In genomic region chr5:32598270-32598937, GRCh38 we compare ENCODE assay signal across 22 cellular contexts. TPM values are rescaled to one million over a fixed set of nuclear protein-coding genes. Genes with fewer than 3 reads are reported as not detected.
DNase-seq lines count a peak whose midpoint lies in the region.
"Had no signal": no experiment of that assay in that cellular context is flagged by ENCODE, and none has a peak within 500 bp of the region (broad histone marks: within the 10 kb centered on the region; RNA-seq: fewer than 3 reads in every experiment).

No MANE protein-coding gene starts in this region.

- H4K8ac ChIP-seq in mesenchymal stem cell (ENCODE audit: low read length) = no peak overlapping the region

- no peaks in the 10 kb centered on the region for H3K9me3 Mint-ChIP-seq in activated CD4-positive, alpha-beta T cell treated with anti-CD3 and anti-CD28 coated beads, Interleukin-2, amount 10 ng/mL, durations not matched to agents 24 days and 14 days
- H3K9me3 Mint-ChIP-seq in CD8-positive, alpha-beta memory T cell = no peaks in the 10 kb centered on the region
- no peaks in the 10 kb centered on the region for H3K9me3 Mint-ChIP-seq in activated T-helper 1 cell treated with anti-CD3 and anti-CD28 coated beads, Interleukin-12 subunit alpha, Interleukin-12 subunit beta, Interleukin-2, Interleukin-4 antibody, amounts not matched to agents 30 ng/mL and 10 ng/mL and 1 ng/mL, durations not matched to agents 14 hours and 24 hours and 36 hours

- no peak overlapping the region for H3K4me3 ChIP-seq in CD8-positive, alpha-beta memory T cell (ENCODE audit: low read length)
- no peak overlapping the region for H3K4me3 ChIP-seq in mesenchymal stem cell (ENCODE audit: insufficient read depth in 1 of 2, low read depth in 1 of 2, low read length in 2 of 2)
- H3K4me3 ChIP-seq: esophagus squamous epithelium, SK-N-MC had no signal

- peak overlapping the region; percentile 17 for H3K27ac Mint-ChIP-seq in activated CD4-positive, alpha-beta T cell treated with anti-CD3 and anti-CD28 coated beads, Interleukin-2, amount 10 ng/mL, durations not matched to agents 24 days and 14 days
- H3K27ac Mint-ChIP-seq in CD8-positive, alpha-beta memory T cell = peak overlapping the region in 7 of 8 donors; percentile 4 to 75 (median 61)
- H3K27ac Mint-ChIP-seq in activated T-helper 1 cell treated with anti-CD3 and anti-CD28 coated beads, Interleukin-12 subunit alpha, Interleukin-12 subunit beta, Interleukin-2, Interleukin-4 antibody, amounts not matched to agents 30 ng/mL and 10 ng/mL and 1 ng/mL, durations not matched to agents 14 hours and 24 hours and 36 hours = peak overlapping the region; percentile 57

- no peak overlapping the region for H3K18ac ChIP-seq in mesenchymal stem cell (ENCODE audit: low read depth in 1 of 2, low read length in 2 of 2)

- H4K91ac ChIP-seq in mesenchymal stem cell (ENCODE audit: low read length) = no peak overlapping the region

- H3K9me3 ChIP-seq in CD8-positive, alpha-beta memory T cell (ENCODE audit: low read length) = no peaks in the 10 kb centered on the region
- no peaks in the 10 kb centered on the region for H3K9me3 ChIP-seq in mesenchymal stem cell (ENCODE audit: control insufficient read depth, low read length)
- H3K9me3 ChIP-seq: esophagus squamous epithelium, neutrophil had no signal

- H3K4me2 ChIP-seq in mesenchymal stem cell (ENCODE audit: low read length, poor library complexity, severe bottlenecking) = no peak overlapping the region

- peaks cover 43% of the 10 kb centered on the region for H3K4me1 ChIP-seq in CD8-positive, alpha-beta memory T cell (ENCODE audit: insufficient read depth, low read length)
- no peaks in the 10 kb centered on the region for H3K4me1 ChIP-seq in mesenchymal stem cell (ENCODE audit: control insufficient read depth, insufficient read depth, low read depth, low read length)

- H3K4me3 Mint-ChIP-seq in activated CD4-positive, alpha-beta T cell treated with anti-CD3 and anti-CD28 coated beads, Interleukin-2, amount 10 ng/mL, durations not matched to agents 24 days and 14 days = no peak overlapping the region
- peak overlapping the region in 4 of 7 donors; percentile 3 to 53 (median 38) for H3K4me3 Mint-ChIP-seq in CD8-positive, alpha-beta memory T cell
- peak overlapping the region; percentile 8 for H3K4me3 Mint-ChIP-seq in activated T-helper 1 cell treated with anti-CD3 and anti-CD28 coated beads, Interleukin-12 subunit alpha, Interleukin-12 subunit beta, Interleukin-2, Interleukin-4 antibody, amounts not matched to agents 30 ng/mL and 10 ng/mL and 1 ng/mL, durations not matched to agents 14 hours and 24 hours and 36 hours

- no peak overlapping the region for H2BK5ac ChIP-seq in mesenchymal stem cell (ENCODE audit: low read depth, low read length, poor library complexity, severe bottlenecking)

- H3K14ac ChIP-seq in mesenchymal stem cell (ENCODE audit: low read length in 2 of 2) = no peak overlapping the region

- WGBS in mesenchymal stem cell = 94% methylated on average over 2 of the region's 3 CpGs

- no peaks in the 10 kb centered on the region for H3K27me3 ChIP-seq in CD8-positive, alpha-beta memory T cell (ENCODE audit: insufficient read depth, low read length, poor library complexity, severe bottlenecking)
- H3K27me3 ChIP-seq in mesenchymal stem cell (ENCODE audit: control insufficient read depth in 1 of 2, insufficient read depth in 1 of 2, low read length in 2 of 2) = no peaks in the 10 kb centered on the region
- H3K27me3 ChIP-seq: esophagus squamous epithelium, neutrophil had no signal

- peak overlapping the region; percentile 73 for H3K9ac ChIP-seq in mesenchymal stem cell (ENCODE audit: low read length)

- H3K23ac ChIP-seq in mesenchymal stem cell (ENCODE audit: low read length in 2 of 2) = no peak overlapping the region

- H2AK5ac ChIP-seq in mesenchymal stem cell (ENCODE audit: low read length, severe bottlenecking) = no peak overlapping the region

- H3K4me1 Mint-ChIP-seq in activated CD4-positive, alpha-beta T cell treated with anti-CD3 and anti-CD28 coated beads, Interleukin-2, amount 10 ng/mL, durations not matched to agents 24 days and 14 days = peaks cover 48% of the 10 kb centered on the region
- peaks cover 69 to 88% (median 82%) of the 10 kb centered on the region in 3 donors for H3K4me1 Mint-ChIP-seq in CD8-positive, alpha-beta memory T cell
- peaks cover 65% of the 10 kb centered on the region for H3K4me1 Mint-ChIP-seq in activated T-helper 1 cell treated with anti-CD3 and anti-CD28 coated beads, Interleukin-12 subunit alpha, Interleukin-12 subunit beta, Interleukin-2, Interleukin-4 antibody, amounts not matched to agents 30 ng/mL and 10 ng/mL and 1 ng/mL, durations not matched to agents 14 hours and 24 hours and 36 hours (ENCODE audit: low read depth)

- peaks cover 73% of the 10 kb centered on the region for H3K36me3 Mint-ChIP-seq in activated CD4-positive, alpha-beta T cell treated with anti-CD3 and anti-CD28 coated beads, Interleukin-2, amount 10 ng/mL, durations not matched to agents 24 days and 14 days (ENCODE audit: low read depth)
- H3K36me3 Mint-ChIP-seq in CD8-positive, alpha-beta memory T cell = peaks cover 0 to 93% (median 24%) of the 10 kb centered on the region in 3 donors
- H3K36me3 Mint-ChIP-seq in activated T-helper 1 cell treated with anti-CD3 and anti-CD28 coated beads, Interleukin-12 subunit alpha, Interleukin-12 subunit beta, Interleukin-2, Interleukin-4 antibody, amounts not matched to agents 30 ng/mL and 10 ng/mL and 1 ng/mL, durations not matched to agents 14 hours and 24 hours and 36 hours (ENCODE audit: low read depth) = peaks cover 72% of the 10 kb centered on the region

- intact Hi-C loops in activated CD4-positive, alpha-beta T cell treated with anti-CD3 and anti-CD28 coated beads, Interleukin-2, amount 10 ng/mL, durations not matched to agents 24 days and 14 days (cut with micrococcal nuclease) = no loop called here
- intact Hi-C loops in activated T-helper 1 cell treated with anti-CD3 and anti-CD28 coated beads, Interleukin-12 subunit alpha, Interleukin-12 subunit beta, Interleukin-2, Interleukin-4 antibody, amounts not matched to agents 30 ng/mL and 10 ng/mL and 1 ng/mL, durations not matched to agents 14 hours and 24 hours and 36 hours (cut with micrococcal nuclease) = no loop called here

- no peak overlapping the region for H2BK12ac ChIP-seq in mesenchymal stem cell (ENCODE audit: low read length in 2 of 2)

- H2AFZ ChIP-seq in mesenchymal stem cell (ENCODE audit: low read depth, low read length) = no peak overlapping the region

- POLR2A ChIA-PET in CD8-positive, alpha-beta memory T cell (lab: Charles Lee) = no interaction called here
- POLR2A ChIA-PET in HEK293T (lab: Yijun Ruan, JAX) = no interaction called here

- no peak overlapping the region for H3K4ac ChIP-seq in mesenchymal stem cell (ENCODE audit: low read depth in 1 of 2, low read length in 2 of 2)

- DNase-seq in activated CD4-positive, alpha-beta T cell treated with anti-CD3 and anti-CD28 coated beads, Interleukin-2, amount 10 ng/mL, durations not matched to agents 24 days and 14 days = no peak
- DNase-seq in activated CD4-positive, alpha-beta T cell treated with anti-CD3 and anti-CD28 coated beads, Interleukin-2, amount 50 U/mL, for 1 hour = no peak
- DNase-seq in CD8-positive, alpha-beta memory T cell = no peak
- DNase-seq in activated T-helper 1 cell treated with anti-CD3 and anti-CD28 coated beads, Interleukin-12 subunit alpha, Interleukin-12 subunit beta, Interleukin-2, Interleukin-4 antibody, amounts not matched to agents 30 ng/mL and 10 ng/mL and 1 ng/mL, durations not matched to agents 14 hours and 24 hours and 36 hours (ENCODE audit: low spot score) = no peak
- DNase-seq in mesenchymal stem cell (no peak), NCI-H1436 (lab: John Stamatoyannopoulos, UW) (no peak), NCI-H526 treated with DMSO at 0.1 percent for 48 hours (lab: John Stamatoyannopoulos, UW) (no peak), HEK293T (ENCODE audit: extremely low spot score) (no peak)
- DNase-seq: activated CD4-positive, alpha-beta T cell treated with anti-CD3 and anti-CD28 coated beads, Interleukin-2, amount 50 U/mL, for 4 hours; anterior cingulate cortex; C1 segment of cervical spinal cord; caudate nucleus; esophagus squamous epithelium; left colon; midbrain; MV-4-11; NCI-H187 treated with DMSO at 0.1 percent for 48 hours; NCI-H446; stimulated activated CD4-positive, alpha-beta T cell treated with anti-CD3 and anti-CD28 coated beads, Interleukin-4, amount 100 ng/mL, for 4 hours; substantia nigra had no signal

- CTCF ChIA-PET in CD8-positive, alpha-beta memory T cell (lab: Charles Lee) = interaction anchor here (1.1 to 1.2 kb wide), 2 partner anchors 9 to 109 kb away, joined by 4 to 7 read pairs; no protein-coding TSS in a partner anchor
- CTCF ChIA-PET in HEK293T (lab: Yijun Ruan, JAX) = interaction anchor here (0.5 to 1.2 kb wide), 2 partner anchors 8 to 270 kb away, joined by 4 to 6 read pairs; no protein-coding TSS in a partner anchor

- H2BK120ac ChIP-seq in mesenchymal stem cell (ENCODE audit: low read depth, low read length) = no peak overlapping the region

- H3K27ac ChIP-seq in CD8-positive, alpha-beta memory T cell (ENCODE audit: low read depth, low read length) = no peak overlapping the region
- H3K27ac ChIP-seq in mesenchymal stem cell (ENCODE audit: low read length, poor library complexity, severe bottlenecking) = peak overlapping the region; percentile 17
- H3K27ac ChIP-seq: SK-N-MC had no signal

- H3K79me1 ChIP-seq in mesenchymal stem cell (replicated peaks; ENCODE audit: low read length, poor library complexity, severe bottlenecking) = peaks cover 6% of the 10 kb centered on the region

- H3K36me3 ChIP-seq in CD8-positive, alpha-beta memory T cell (ENCODE audit: insufficient read depth, low read length) = peaks cover 62% of the 10 kb centered on the region
- H3K36me3 ChIP-seq in mesenchymal stem cell (ENCODE audit: control insufficient read depth in 1 of 2, insufficient read depth in 2 of 2, low read depth in 1 of 2, low read length in 2 of 2) = peaks cover 10 to 92% of the 10 kb centered on the region in 2 experiments

- H2BK15ac ChIP-seq in mesenchymal stem cell (ENCODE audit: low read depth, poor library complexity, severe bottlenecking) = no peak overlapping the region

- no peaks in the 10 kb centered on the region for H3K27me3 Mint-ChIP-seq in activated CD4-positive, alpha-beta T cell treated with anti-CD3 and anti-CD28 coated beads, Interleukin-2, amount 10 ng/mL, durations not matched to agents 24 days and 14 days
- H3K27me3 Mint-ChIP-seq in CD8-positive, alpha-beta memory T cell = no peaks in the 10 kb centered on the region
- no peaks in the 10 kb centered on the region for H3K27me3 Mint-ChIP-seq in activated T-helper 1 cell treated with anti-CD3 and anti-CD28 coated beads, Interleukin-12 subunit alpha, Interleukin-12 subunit beta, Interleukin-2, Interleukin-4 antibody, amounts not matched to agents 30 ng/mL and 10 ng/mL and 1 ng/mL, durations not matched to agents 14 hours and 24 hours and 36 hours (ENCODE audit: insufficient read depth)

RNA-seq across cellular contexts. Expression of gene SUB1, which starts 13.0 kb away (rescaled TPM):
- 403 and 404 TPM in 2 replicates for total RNA-seq in activated CD4-positive, alpha-beta T cell treated with anti-CD3 and anti-CD28 coated beads, Interleukin-2, amount 10 ng/mL, durations not matched to agents 24 days and 14 days
- total RNA-seq in CD8-positive, alpha-beta memory T cell = 100 to 1,000 TPM; 484 to 511 TPM
- polyA plus RNA-seq in CD8-positive, alpha-beta memory T cell = 476 TPM
- 408 and 428 TPM in 2 replicates for total RNA-seq in activated T-helper 1 cell treated with anti-CD3 and anti-CD28 coated beads, Interleukin-12 subunit alpha, Interleukin-12 subunit beta, Interleukin-2, Interleukin-4 antibody, amounts not matched to agents 30 ng/mL and 10 ng/mL and 1 ng/mL, durations not matched to agents 14 hours and 24 hours and 36 hours
- 466 TPM for polyA plus RNA-seq in mesenchymal stem cell (2013, experiment 1 of 2)
- 578 TPM for polyA plus RNA-seq in mesenchymal stem cell (2013, experiment 2 of 2)
